ENCODE assay signal across 24 cellular contexts in genomic region chr3:41222508-41222907, GRCh38. TPM values are rescaled to one million over a fixed set of nuclear protein-coding genes. Genes with fewer than 3 reads are reported as not detected.
DNase-seq lines count a peak whose midpoint lies in the region; ATAC-seq and TF ChIP-seq lines count a peak whose summit lies in the region.
"Had no signal": no experiment of that assay in that cellular context is flagged by ENCODE, and none has a peak within 500 bp of the region (broad histone marks: within the 10 kb centered on the region; RNA-seq: fewer than 3 reads in every experiment).

No MANE protein-coding gene starts in this region.

- H4K8ac ChIP-seq in trophoblast cell (ENCODE audit: low read depth, low read length) = no peak overlapping the region

- peak overlapping the region; percentile 94 for H3K4ac ChIP-seq in trophoblast cell (ENCODE audit: low read depth, low read length)

- no peaks in the 10 kb centered on the region for H3K27me3 Mint-ChIP-seq in activated T-cell treated with anti-CD3 and anti-CD28 coated beads, Interleukin-2, amount 50 U/mL, for 72 hours (ENCODE audit: low read depth)
- no peaks in the 10 kb centered on the region for H3K27me3 Mint-ChIP-seq in T-helper 17 cell
- H3K27me3 Mint-ChIP-seq: activated naive CD8-positive, alpha-beta T cell treated with anti-CD3 and anti-CD28 coated beads, Interleukin-2, amount 50 U/mL, for 24 hours; B cell; IgD-negative memory B cell; stimulated activated naive CD8-positive, alpha-beta T cell treated with anti-CD3 and anti-CD28 coated beads, Interleukin-15, amount 100 ng/mL, for 72 hours had no signal

- no peaks in the 10 kb centered on the region for H3K9me3 ChIP-seq in T-helper 17 cell (ENCODE audit: control insufficient read depth, low read length, poor library complexity, severe bottlenecking)
- no peaks in the 10 kb centered on the region for H3K9me3 ChIP-seq in trophoblast cell (ENCODE audit: insufficient read depth, low read depth, low read length)
- H3K9me3 ChIP-seq: psoas muscle, thyroid gland had no signal

- DNase-seq in activated T-cell treated with anti-CD3 and anti-CD28 coated beads, Interleukin-2, amount 50 U/mL, for 72 hours = no peak
- no peak for DNase-seq in activated T-cell treated with anti-CD3 and anti-CD28 coated beads, Interleukin-2, amount 50 U/mL, for 1 hour
- DNase-seq in T-helper 17 cell (no peak), fibroblast of mammary gland (ENCODE audit: low read depth) (peak; percentile 77), trophoblast cell (no peak), NCI-H2227 treated with DMSO at 0.1 percent for 48 hours (lab: John Stamatoyannopoulos, UW) (no peak), H7 (no peak), NCI-H2081 (lab: John Stamatoyannopoulos, UW) (no peak)
- DNase-seq: activated CD4-positive, alpha-beta T cell treated with anti-CD3 and anti-CD28 coated beads, Interleukin-2, amount 50 U/mL, for 1 hour; activated CD8-positive, alpha-beta memory T cell treated with anti-CD3 and anti-CD28 coated beads, Interleukin-2, amount 50 U/mL, for 4 hours; activated effector memory CD4-positive, alpha-beta T cell treated with Interleukin-2 at 50 U/mL for 16 hours; activated naive CD8-positive, alpha-beta T cell treated with anti-CD3 and anti-CD28 coated beads, Interleukin-2, amount 50 U/mL, for 24 hours; mesendoderm; NCI-H1092 treated with DMSO at 0.1 percent for 48 hours; NCI-H187 treated with DMSO at 0.1 percent for 48 hours; NCI-H524 treated with DMSO at 0.1 percent for 48 hours; nucleus accumbens; psoas muscle; SHP77 treated with DMSO at 0.1 percent for 48 hours; stimulated activated naive CD8-positive, alpha-beta T cell treated with anti-CD3 and anti-CD28 coated beads, Interleukin-15, amount 100 ng/mL, for 72 hours; thyroid gland had no signal

- H3K18ac ChIP-seq in trophoblast cell (ENCODE audit: low read length) = no peak overlapping the region

- peaks cover 50% of the 10 kb centered on the region for H3K4me1 Mint-ChIP-seq in activated T-cell treated with anti-CD3 and anti-CD28 coated beads, Interleukin-2, amount 50 U/mL, for 72 hours (ENCODE audit: low read depth)
- H3K4me1 Mint-ChIP-seq in T-helper 17 cell = peaks cover 35% of the 10 kb centered on the region

- H3K9ac ChIP-seq in trophoblast cell (ENCODE audit: low read length) = no peak overlapping the region

- no peak overlapping the region for H3K27ac ChIP-seq in trophoblast cell (ENCODE audit: low read depth, low read length)
- H3K27ac ChIP-seq: psoas muscle, VCaP had no signal

- TF ChIP-seq CTCF in fibroblast of mammary gland (conservative IDR thresholded peaks at IDR 0.05; ENCODE audit: control insufficient read depth, insufficient read depth, low read depth, low read length) = no peak

- H2BK5ac ChIP-seq in trophoblast cell (ENCODE audit: low read depth, low read length, poor library complexity) = no peak overlapping the region

- H3K36me3 ChIP-seq in trophoblast cell (ENCODE audit: control insufficient read depth in 1 of 2, insufficient read depth in 2 of 2, low read length in 2 of 2) (peaks cover 11 to 27% of the 10 kb centered on the region in 2 experiments), H7 (replicated peaks; ENCODE audit: control insufficient read depth, insufficient read depth, low read length) (peaks cover 18% of the 10 kb centered on the region)

- H3K4me3 ChIP-seq in fibroblast of mammary gland (ENCODE audit: control insufficient read depth, low read depth, low read length) = no peak overlapping the region
- H3K4me3 ChIP-seq in trophoblast cell (ENCODE audit: low read depth, low read length) = no peak overlapping the region
- no peak overlapping the region for H3K4me3 ChIP-seq in H7 (ENCODE audit: insufficient read depth, low read depth, low read length)
- H3K4me3 ChIP-seq: psoas muscle, thyroid gland had no signal

- no peaks in the 10 kb centered on the region for H3K9me3 Mint-ChIP-seq in activated T-cell treated with anti-CD3 and anti-CD28 coated beads, Interleukin-2, amount 50 U/mL, for 72 hours
- H3K9me3 Mint-ChIP-seq: activated naive CD8-positive, alpha-beta T cell treated with anti-CD3 and anti-CD28 coated beads, Interleukin-2, amount 50 U/mL, for 24 hours; IgD-negative memory B cell; stimulated activated naive CD8-positive, alpha-beta T cell treated with anti-CD3 and anti-CD28 coated beads, Interleukin-15, amount 100 ng/mL, for 72 hours had no signal

- no peak overlapping the region for H3K14ac ChIP-seq in trophoblast cell (ENCODE audit: low read length)

- H3K79me2 ChIP-seq in trophoblast cell (ENCODE audit: control insufficient read depth, insufficient read depth, low read length, poor library complexity) = peaks cover 16% of the 10 kb centered on the region

- no peak overlapping the region for H4K12ac ChIP-seq in trophoblast cell (ENCODE audit: low read depth, low read length)

- no peaks in the 10 kb centered on the region for H3K27me3 ChIP-seq in trophoblast cell (ENCODE audit: insufficient read depth, low read length)
- no peaks in the 10 kb centered on the region for H3K27me3 ChIP-seq in H7 (ENCODE audit: control insufficient read depth, insufficient read depth, low read length)
- H3K27me3 ChIP-seq: thyroid gland had no signal

- peak overlapping the region; percentile 93 for H3K27ac Mint-ChIP-seq in activated T-cell treated with anti-CD3 and anti-CD28 coated beads, Interleukin-2, amount 50 U/mL, for 72 hours
- H3K27ac Mint-ChIP-seq in T-helper 17 cell = peak overlapping the region; percentile 84

- no peak overlapping the region for H2AFZ ChIP-seq in trophoblast cell (ENCODE audit: insufficient read depth, low read length, poor library complexity)

- H2AK5ac ChIP-seq in trophoblast cell (ENCODE audit: low read length) = no peak overlapping the region

- no peak overlapping the region for H3K4me3 Mint-ChIP-seq in activated T-cell treated with anti-CD3 and anti-CD28 coated beads, Interleukin-2, amount 50 U/mL, for 72 hours
- peak overlapping the region; percentile 15 for H3K4me3 Mint-ChIP-seq in T-helper 17 cell
- H3K4me3 Mint-ChIP-seq: activated naive CD8-positive, alpha-beta T cell treated with anti-CD3 and anti-CD28 coated beads, Interleukin-2, amount 50 U/mL, for 24 hours; B cell; stimulated activated naive CD8-positive, alpha-beta T cell treated with anti-CD3 and anti-CD28 coated beads, Interleukin-15, amount 100 ng/mL, for 72 hours had no signal

- H3K36me3 Mint-ChIP-seq in activated T-cell treated with anti-CD3 and anti-CD28 coated beads, Interleukin-2, amount 50 U/mL, for 72 hours (ENCODE audit: insufficient read depth in 2 of 2) = peaks cover 12 to 25% of the 10 kb centered on the region in 2 donors
- H3K36me3 Mint-ChIP-seq in T-helper 17 cell (ENCODE audit: low read depth) = peaks cover 2% of the 10 kb centered on the region

- no peak for ATAC-seq in activated T-cell treated with anti-CD3 and anti-CD28 coated beads, Interleukin-2, amount 50 U/mL, for 72 hours (replicated peaks in 1 of 2)
- ATAC-seq in T-helper 17 cell = peak; percentile 36
- ATAC-seq: activated naive CD8-positive, alpha-beta T cell treated with anti-CD3 and anti-CD28 coated beads, Interleukin-2, amount 50 U/mL, for 24 hours; psoas muscle; stimulated activated naive CD8-positive, alpha-beta T cell treated with anti-CD3 and anti-CD28 coated beads, Interleukin-15, amount 100 ng/mL, for 72 hours had no signal

- H3K4me2 ChIP-seq in trophoblast cell (ENCODE audit: low read length) = no peak overlapping the region

- no peak overlapping the region for H2BK12ac ChIP-seq in trophoblast cell (ENCODE audit: low read length)

- no peak overlapping the region for H3K23ac ChIP-seq in trophoblast cell (ENCODE audit: low read length)

- peaks cover 2% of the 10 kb centered on the region in 2 experiments for H3K4me1 ChIP-seq in trophoblast cell (ENCODE audit: control insufficient read depth in 1 of 2, insufficient read depth in 2 of 2, low read length in 2 of 2)

- WGBS in trophoblast cell (ENCODE audit: extremely low coverage, insufficient coverage, insufficient read length) = no CpG with 5 or more reads among the region's 3 CpGs

- no peaks in the 10 kb centered on the region for H3K79me1 ChIP-seq in trophoblast cell (ENCODE audit: low read length)

- H4K91ac ChIP-seq in trophoblast cell (ENCODE audit: low read depth, low read length) = no peak overlapping the region

- no peak overlapping the region for H2BK120ac ChIP-seq in trophoblast cell (ENCODE audit: insufficient read depth, low read length, poor library complexity)

RNA-seq across cellular contexts. Expression of gene CTNNB1, which starts 23.2 kb away (rescaled TPM):
- total RNA-seq in activated T-cell treated with anti-CD3 and anti-CD28 coated beads, Interleukin-2, amount 50 U/mL, for 72 hours = 100 to 1,000 TPM in 1 of 2 donors, 10 to 100 TPM in 1; 93.3 to 137 TPM
- 100 to 1,000 TPM; 161 to 177 TPM for total RNA-seq in T-helper 17 cell
- 1,013 and 1,027 TPM in 2 replicates for polyA plus RNA-seq in trophoblast cell (2013)
- total RNA-seq in H7 (2014; rRNA removed; shearing (Covaris generic)) = 723 and 740 TPM in 2 replicates
